In the genomic region with DNA sequence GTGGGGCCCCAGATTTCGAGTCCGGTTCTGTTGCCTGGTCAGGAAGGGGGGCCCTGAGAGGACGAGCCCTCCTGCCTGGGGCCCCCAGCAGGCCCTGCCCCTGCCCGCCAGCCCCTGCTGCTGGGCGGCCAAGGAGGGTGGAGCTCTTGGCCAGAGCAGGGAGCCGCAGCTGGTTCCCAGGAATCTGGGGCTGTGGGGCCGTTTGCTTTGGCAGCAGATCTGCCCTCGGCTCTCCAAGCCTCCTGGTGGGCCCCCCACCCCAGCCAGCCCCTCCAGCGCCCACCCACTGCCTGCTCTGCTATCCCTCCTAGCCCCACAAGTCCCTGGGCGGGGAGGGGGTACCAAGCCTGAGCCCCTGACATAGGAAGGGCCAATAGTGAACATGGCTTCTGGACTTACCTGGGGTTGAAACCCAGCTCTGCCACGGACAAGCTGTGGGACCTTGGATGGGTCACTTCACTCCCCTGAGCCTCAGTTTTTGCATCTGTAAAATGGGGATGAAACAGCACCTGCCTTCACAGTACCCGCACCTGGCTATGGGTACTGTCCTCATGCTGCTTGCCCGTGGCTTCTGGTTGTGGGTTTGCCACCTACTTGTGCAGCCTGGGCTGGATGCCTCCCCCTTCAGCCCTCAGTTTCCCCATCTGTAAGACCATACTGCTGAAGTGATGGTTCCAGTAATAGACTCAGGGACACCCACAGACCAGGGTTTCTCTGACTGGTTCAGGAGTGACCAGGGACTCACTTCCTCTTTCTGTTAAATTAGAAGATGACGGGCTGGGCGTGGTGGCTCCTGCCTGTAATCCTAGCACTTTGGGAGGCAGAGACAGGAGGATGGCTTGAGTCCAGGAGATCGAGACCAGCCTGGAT, we compare ENCODE assay signal across 14 cellular contexts. TPM values are rescaled to one million over a fixed set of nuclear protein-coding genes. Genes with fewer than 3 reads are reported as not detected.
DNase-seq lines count a peak whose midpoint lies in the region; ATAC-seq, FAIRE-seq and TF ChIP-seq lines count a peak whose summit lies in the region.
"Had no signal": no experiment of that assay in that cellular context is flagged by ENCODE, and none has a peak within 500 bp of the region (broad histone marks: within the 10 kb centered on the region; RNA-seq: fewer than 3 reads in every experiment).

No MANE protein-coding gene starts in this region.

- no peak overlapping the region for H3K4me3 ChIP-seq in BLaER1 treated with 17β-estradiol and CSF1 and Interleukin-3, amounts not matched to agents 10 nM and 100 nM
- H3K4me3 ChIP-seq in NB4 (ENCODE audit: low read depth, low read length), result no peak overlapping the region
- H3K4me3 ChIP-seq in pancreas, result no peak overlapping the region

- no peaks in the 10 kb centered on the region for H3K9me3 ChIP-seq in BLaER1 treated with 17β-estradiol and CSF1 and Interleukin-3, amounts not matched to agents 10 nM and 100 nM (replicated peaks in 1 of 11)
- no peaks in the 10 kb centered on the region for H3K9me3 ChIP-seq in pancreas

- peaks cover 29% of the 10 kb centered on the region for H3K27me3 Mint-ChIP-seq in dendritic cell treated with granulocyte-macrophage colony-stimulating factor and Interleukin-4, amounts not matched to agents 40 ng/mL and 50 ng/mL, for 4 days
- H3K27me3 Mint-ChIP-seq: naive thymus-derived CD8-positive, alpha-beta T cell had no signal

- peaks cover 69 to 97% (median 91%) of the 10 kb centered on the region in 10 experiments for H3K4me1 ChIP-seq in BLaER1 treated with 17β-estradiol and CSF1 and Interleukin-3, amounts not matched to agents 10 nM and 100 nM
- peaks cover 15 to 34% (median 16%) of the 10 kb centered on the region in 3 donors for H3K4me1 ChIP-seq in pancreas

- peak overlapping the region; percentile 73 for H3K27ac Mint-ChIP-seq in dendritic cell treated with granulocyte-macrophage colony-stimulating factor and Interleukin-4, amounts not matched to agents 40 ng/mL and 50 ng/mL, for 4 days

- peak overlapping the region in 2 of 11 experiments; percentile 48 to 61; a peak in 1 of 22 replicates for H3K9ac ChIP-seq in BLaER1 treated with 17β-estradiol and CSF1 and Interleukin-3, amounts not matched to agents 10 nM and 100 nM

- ATAC-seq in pancreas, result no peak
- ATAC-seq: naive thymus-derived CD8-positive, alpha-beta T cell had no signal

- 74 to 79% methylated on average over 16 of the region's 16 CpGs for WGBS in pancreas, 2 donors

- H3K4me2 ChIP-seq in BLaER1 treated with 17β-estradiol and CSF1 and Interleukin-3, amounts not matched to agents 10 nM and 100 nM, result peak overlapping the region; percentile 62 to 99 (median 83)

- intact Hi-C loops in dendritic cell treated with granulocyte-macrophage colony-stimulating factor and Interleukin-4, amounts not matched to agents 40 ng/mL and 50 ng/mL, for 4 days (cut with micrococcal nuclease), result loop anchor here (5.0 kb wide), 1 partner anchor 53 kb away; a partner anchor contains a TSS
- intact Hi-C loops in pancreas (cut with DNase I), result no loop called here

- TF ChIP-seq POLR2A in NB4 (IDR thresholded peaks at IDR 0.05; ENCODE audit: extremely low read depth, insufficient read length), result no peak

- TF ChIP-seq CTCF in NB4 (IDR thresholded peaks at IDR 0.05; ENCODE audit: low read depth, low read length) (no peak), pancreas (IDR thresholded peaks at IDR 0.05) (no peak)

- H3K9me3 Mint-ChIP-seq in dendritic cell treated with granulocyte-macrophage colony-stimulating factor and Interleukin-4, amounts not matched to agents 40 ng/mL and 50 ng/mL, for 4 days, result no peaks in the 10 kb centered on the region
- H3K9me3 Mint-ChIP-seq: naive thymus-derived CD8-positive, alpha-beta T cell had no signal

- no peaks in the 10 kb centered on the region for H3K27me3 ChIP-seq in BLaER1 treated with 17β-estradiol and CSF1 and Interleukin-3, amounts not matched to agents 10 nM and 100 nM
- H3K27me3 ChIP-seq in pancreas, result no peaks in the 10 kb centered on the region

- peak overlapping the region in 6 of 11 experiments; percentile 6 to 68 (median 36); a peak in 8 of 22 replicates for H3K27ac ChIP-seq in BLaER1 treated with 17β-estradiol and CSF1 and Interleukin-3, amounts not matched to agents 10 nM and 100 nM
- peak overlapping the region; percentile 76 to 91 (median 84) for H3K27ac ChIP-seq in pancreas

- H4K20me1 ChIP-seq in BLaER1 treated with 17β-estradiol and CSF1 and Interleukin-3, amounts not matched to agents 10 nM and 100 nM, result peaks cover 22 to 89% (median 54%) of the 10 kb centered on the region in 11 experiments; a peak in 21 of 22 replicates

- H3K36me3 Mint-ChIP-seq in dendritic cell treated with granulocyte-macrophage colony-stimulating factor and Interleukin-4, amounts not matched to agents 40 ng/mL and 50 ng/mL, for 4 days (ENCODE audit: low read depth), result no peaks in the 10 kb centered on the region
- H3K36me3 Mint-ChIP-seq: naive thymus-derived CD8-positive, alpha-beta T cell had no signal

- no peaks in the 10 kb centered on the region for H3K36me3 ChIP-seq in BLaER1 treated with 17β-estradiol and CSF1 and Interleukin-3, amounts not matched to agents 10 nM and 100 nM
- H3K36me3 ChIP-seq in pancreas, result no peaks in the 10 kb centered on the region

- H3K4me1 Mint-ChIP-seq in dendritic cell treated with granulocyte-macrophage colony-stimulating factor and Interleukin-4, amounts not matched to agents 40 ng/mL and 50 ng/mL, for 4 days (ENCODE audit: low read depth), result peaks cover 42% of the 10 kb centered on the region

- DNase-seq in NB4 (ENCODE audit: low read depth) (peak; percentile 67), pancreas (peak in 2 of 6 donors; percentile 52 to 66), NCI-H526 (lab: John Stamatoyannopoulos, UW) (no peak), NCI-H510A treated with DMSO at 0.1 percent for 48 hours (lab: John Stamatoyannopoulos, UW) (no peak), NCI-H1930 (lab: John Stamatoyannopoulos, UW) (no peak), NCI-H2029 treated with DMSO at 0.1 percent for 48 hours (lab: John Stamatoyannopoulos, UW) (no peak)
- DNase-seq: amniotic stem cell; naive thymus-derived CD8-positive, alpha-beta T cell; NCI-H526 treated with DMSO at 0.1 percent for 48 hours; stimulated activated CD4-positive, alpha-beta T cell treated with anti-CD3 and anti-CD28 coated beads, Interleukin-12 subunit alpha, Interleukin-12 subunit beta, amount 100 ng/mL, for 4 hours; T-helper 1 cell had no signal

- FAIRE-seq in pancreas (lab: Jason Lieb, UNC), result no peak
- FAIRE-seq: endometrium had no signal

- H3K4me3 Mint-ChIP-seq in dendritic cell treated with granulocyte-macrophage colony-stimulating factor and Interleukin-4, amounts not matched to agents 40 ng/mL and 50 ng/mL, for 4 days, result no peak overlapping the region

RNA-seq across cellular contexts. Expression of a gene that starts 9.2 kb away (rescaled TPM):
- 10 to 100 TPM in 4 of 6 donors, 1 to 10 TPM in 2; 5.5 to 14.9 (median 10.9) TPM for total RNA-seq in pancreas
- 10 to 100 TPM in 1 of 2 donors, 1 to 10 TPM in 1; 7.3 to 15.1 TPM for polyA plus RNA-seq in pancreas
- polyA plus RNA-seq: naive thymus-derived CD8-positive, alpha-beta T cell had no signal

RNA-seq across cellular contexts. Expression of a gene that starts 26.0 kb away (rescaled TPM):
- total RNA-seq in pancreas, result 10 to 100 TPM; 12.2 to 29.6 (median 22.7) TPM
- 100 to 1,000 TPM in 1 of 2 donors, 10 to 100 TPM in 1; 69.6 to 106 TPM for polyA plus RNA-seq in pancreas

RNA-seq across cellular contexts. Expression of a gene that starts 46.5 kb away (rescaled TPM):
- 10 to 100 TPM in 1 of 6 donors, 1 to 10 TPM in 5; 3.1 to 10.1 (median 7.9) TPM for total RNA-seq in pancreas
- polyA plus RNA-seq in pancreas, result 10 to 100 TPM in 1 of 2 donors, 1 to 10 TPM in 1; 9.0 to 14.8 TPM

RNA-seq across cellular contexts. Expression of a gene that starts 52.3 kb away (rescaled TPM):
- 10 to 100 TPM in 4 of 6 donors, 1 to 10 TPM in 2; 8.6 to 17.9 (median 12.9) TPM for total RNA-seq in pancreas
- 10 to 100 TPM in 1 of 2 donors, 1 to 10 TPM in 1; 6.1 to 10.7 TPM for polyA plus RNA-seq in pancreas
